8 cellular contexts compared by ENCODE assay signal in genomic region chr1:27332536-27333281, GRCh38.
A peak's percentile ranks its signal among the peaks of the same experiment; 100 is the strongest.
DNase-seq lines count a peak whose midpoint lies in the region; ATAC-seq and TF ChIP-seq lines count a peak whose summit lies in the region.

No MANE protein-coding gene starts in this region.

- TF ChIP-seq CTCF in GM13976 (IDR thresholded peaks at IDR 0.05; ENCODE audit: borderline replicate concordance, control extremely low read depth, extremely low read depth, insufficient read depth, missing control alignments), result peak; percentile 71

- peak; percentile 73 for DNase-seq in AG08395 (ENCODE audit: low spot score)
- peak; percentile 82 for DNase-seq in GM13976 (ENCODE audit: low spot score)
- DNase-seq in amniotic epithelial cell (ENCODE audit: low read depth), result peak; percentile 24
- DNase-seq in hepatic stellate cell (ENCODE audit: low spot score), result peak; percentile 82
- DNase-seq in stimulated activated CD4-positive, alpha-beta T cell treated with anti-CD3 and anti-CD28 coated beads, Interleukin-1b, Interleukin-23, amount 100 ng/mL, for 48 hours, result peak; percentile 39

- in situ Hi-C loops in GM13976 (cut with MboI; ENCODE audit: low sequenced_read_pairs, unreplicated experiment), result no loop called here

- ATAC-seq in SK-N-SH treated with all-trans-retinoic acid at 6 μM for 48 hours (peak; percentile 91), HG02981 (IDR thresholded peaks at IDR 0.05; ENCODE audit: unreplicated experiment) (no peak), GM21825 (IDR thresholded peaks at IDR 0.05; ENCODE audit: unreplicated experiment) (no peak)

TF ChIP-seq in SK-N-SH treated with all-trans-retinoic acid at 6 μM for 48 hours, 23 proteins besides CTCF, POLR2A, EP300 and RAD21:
- TF ChIP-seq BACH2 (CRISPR knock-in tag; IDR thresholded peaks at IDR 0.05; ENCODE audit: borderline replicate concordance) (no peak), CSRNP3 (CRISPR knock-in tag; IDR thresholded peaks at IDR 0.05) (no peak), ARNTL (CRISPR knock-in tag; IDR thresholded peaks at IDR 0.05; ENCODE audit: borderline replicate concordance, low read depth) (no peak), SNAI2 (CRISPR knock-in tag; IDR thresholded peaks at IDR 0.05) (no peak), ZC3H10 (CRISPR knock-in tag; IDR thresholded peaks at IDR 0.05) (no peak), CSDC2 (CRISPR knock-in tag; IDR thresholded peaks at IDR 0.05) (no peak), RARB (CRISPR knock-in tag; IDR thresholded peaks at IDR 0.05) (no peak), ZNF8 (CRISPR knock-in tag; IDR thresholded peaks at IDR 0.05) (no peak), ZNF565 (CRISPR knock-in tag; conservative IDR thresholded peaks at IDR 0.05; ENCODE audit: low read depth) (no peak), PPARA (CRISPR knock-in tag; IDR thresholded peaks at IDR 0.05; ENCODE audit: borderline replicate concordance) (no peak), OSR1 (CRISPR knock-in tag; IDR thresholded peaks at IDR 0.05) (no peak), ZFP3 (CRISPR knock-in tag; IDR thresholded peaks at IDR 0.05) (no peak), TOX (CRISPR knock-in tag; IDR thresholded peaks at IDR 0.05; ENCODE audit: borderline replicate concordance) (no peak), ESRRG (CRISPR knock-in tag; IDR thresholded peaks at IDR 0.05) (no peak), ISL1 (CRISPR knock-in tag; IDR thresholded peaks at IDR 0.05) (no peak), ZNF70 (CRISPR knock-in tag; IDR thresholded peaks at IDR 0.05) (no peak)
- TF ChIP-seq, protein P1, sequence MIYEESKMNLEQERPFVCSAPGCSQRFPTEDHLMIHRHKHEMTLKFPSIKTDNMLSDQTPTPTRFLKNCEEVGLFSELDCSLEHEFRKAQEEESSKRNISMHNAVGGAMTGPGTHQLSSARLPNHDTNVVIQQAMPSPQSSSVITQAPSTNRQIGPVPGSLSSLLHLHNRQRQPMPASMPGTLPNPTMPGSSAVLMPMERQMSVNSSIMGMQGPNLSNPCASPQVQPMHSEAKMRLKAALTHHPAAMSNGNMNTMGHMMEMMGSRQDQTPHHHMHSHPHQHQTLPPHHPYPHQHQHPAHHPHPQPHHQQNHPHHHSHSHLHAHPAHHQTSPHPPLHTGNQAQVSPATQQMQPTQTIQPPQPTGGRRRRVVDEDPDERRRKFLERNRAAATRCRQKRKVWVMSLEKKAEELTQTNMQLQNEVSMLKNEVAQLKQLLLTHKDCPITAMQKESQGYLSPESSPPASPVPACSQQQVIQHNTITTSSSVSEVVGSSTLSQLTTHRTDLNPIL (CRISPR knock-in tag; IDR thresholded peaks at IDR 0.05; ENCODE audit: low read depth), result no peak
- TF ChIP-seq, protein P2, sequence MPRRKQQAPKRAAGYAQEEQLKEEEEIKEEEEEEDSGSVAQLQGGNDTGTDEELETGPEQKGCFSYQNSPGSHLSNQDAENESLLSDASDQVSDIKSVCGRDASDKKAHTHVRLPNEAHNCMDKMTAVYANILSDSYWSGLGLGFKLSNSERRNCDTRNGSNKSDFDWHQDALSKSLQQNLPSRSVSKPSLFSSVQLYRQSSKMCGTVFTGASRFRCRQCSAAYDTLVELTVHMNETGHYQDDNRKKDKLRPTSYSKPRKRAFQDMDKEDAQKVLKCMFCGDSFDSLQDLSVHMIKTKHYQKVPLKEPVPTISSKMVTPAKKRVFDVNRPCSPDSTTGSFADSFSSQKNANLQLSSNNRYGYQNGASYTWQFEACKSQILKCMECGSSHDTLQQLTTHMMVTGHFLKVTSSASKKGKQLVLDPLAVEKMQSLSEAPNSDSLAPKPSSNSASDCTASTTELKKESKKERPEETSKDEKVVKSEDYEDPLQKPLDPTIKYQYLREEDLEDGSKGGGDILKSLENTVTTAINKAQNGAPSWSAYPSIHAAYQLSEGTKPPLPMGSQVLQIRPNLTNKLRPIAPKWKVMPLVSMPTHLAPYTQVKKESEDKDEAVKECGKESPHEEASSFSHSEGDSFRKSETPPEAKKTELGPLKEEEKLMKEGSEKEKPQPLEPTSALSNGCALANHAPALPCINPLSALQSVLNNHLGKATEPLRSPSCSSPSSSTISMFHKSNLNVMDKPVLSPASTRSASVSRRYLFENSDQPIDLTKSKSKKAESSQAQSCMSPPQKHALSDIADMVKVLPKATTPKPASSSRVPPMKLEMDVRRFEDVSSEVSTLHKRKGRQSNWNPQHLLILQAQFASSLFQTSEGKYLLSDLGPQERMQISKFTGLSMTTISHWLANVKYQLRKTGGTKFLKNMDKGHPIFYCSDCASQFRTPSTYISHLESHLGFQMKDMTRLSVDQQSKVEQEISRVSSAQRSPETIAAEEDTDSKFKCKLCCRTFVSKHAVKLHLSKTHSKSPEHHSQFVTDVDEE (CRISPR knock-in tag; IDR thresholded peaks at IDR 0.05), result no peak
- TF ChIP-seq, protein P3, sequence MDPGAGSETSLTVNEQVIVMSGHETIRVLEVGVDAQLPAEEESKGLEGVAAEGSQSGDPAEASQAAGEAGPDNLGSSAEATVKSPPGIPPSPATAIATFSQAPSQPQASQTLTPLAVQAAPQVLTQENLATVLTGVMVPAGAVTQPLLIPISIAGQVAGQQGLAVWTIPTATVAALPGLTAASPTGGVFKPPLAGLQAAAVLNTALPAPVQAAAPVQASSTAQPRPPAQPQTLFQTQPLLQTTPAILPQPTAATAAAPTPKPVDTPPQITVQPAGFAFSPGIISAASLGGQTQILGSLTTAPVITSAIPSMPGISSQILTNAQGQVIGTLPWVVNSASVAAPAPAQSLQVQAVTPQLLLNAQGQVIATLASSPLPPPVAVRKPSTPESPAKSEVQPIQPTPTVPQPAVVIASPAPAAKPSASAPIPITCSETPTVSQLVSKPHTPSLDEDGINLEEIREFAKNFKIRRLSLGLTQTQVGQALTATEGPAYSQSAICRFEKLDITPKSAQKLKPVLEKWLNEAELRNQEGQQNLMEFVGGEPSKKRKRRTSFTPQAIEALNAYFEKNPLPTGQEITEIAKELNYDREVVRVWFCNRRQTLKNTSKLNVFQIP (CRISPR knock-in tag; IDR thresholded peaks at IDR 0.05; ENCODE audit: borderline replicate concordance, low read depth), result no peak
- TF ChIP-seq, protein P4, sequence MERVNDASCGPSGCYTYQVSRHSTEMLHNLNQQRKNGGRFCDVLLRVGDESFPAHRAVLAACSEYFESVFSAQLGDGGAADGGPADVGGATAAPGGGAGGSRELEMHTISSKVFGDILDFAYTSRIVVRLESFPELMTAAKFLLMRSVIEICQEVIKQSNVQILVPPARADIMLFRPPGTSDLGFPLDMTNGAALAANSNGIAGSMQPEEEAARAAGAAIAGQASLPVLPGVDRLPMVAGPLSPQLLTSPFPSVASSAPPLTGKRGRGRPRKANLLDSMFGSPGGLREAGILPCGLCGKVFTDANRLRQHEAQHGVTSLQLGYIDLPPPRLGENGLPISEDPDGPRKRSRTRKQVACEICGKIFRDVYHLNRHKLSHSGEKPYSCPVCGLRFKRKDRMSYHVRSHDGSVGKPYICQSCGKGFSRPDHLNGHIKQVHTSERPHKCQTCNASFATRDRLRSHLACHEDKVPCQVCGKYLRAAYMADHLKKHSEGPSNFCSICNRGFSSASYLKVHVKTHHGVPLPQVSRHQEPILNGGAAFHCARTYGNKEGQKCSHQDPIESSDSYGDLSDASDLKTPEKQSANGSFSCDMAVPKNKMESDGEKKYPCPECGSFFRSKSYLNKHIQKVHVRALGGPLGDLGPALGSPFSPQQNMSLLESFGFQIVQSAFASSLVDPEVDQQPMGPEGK (CRISPR knock-in tag; IDR thresholded peaks at IDR 0.05; ENCODE audit: borderline replicate concordance), result no peak

Comparison
In these comparisons a context has a peak if more than half of its experiments do, and no peak if none do; other contexts are left out.
1. DNase-seq: peak in every context shown above with its lines; median percentile 82 in GM13976; 82 in hepatic stellate cell; 73 in AG08395; 39 in stimulated activated CD4-positive, alpha-beta T cell treated with anti-CD3 and anti-CD28 coated beads, Interleukin-1b, Interleukin-23, amount 100 ng/mL, for 48 hours; 24 in amniotic epithelial cell.